8 cellular contexts compared by ENCODE assay signal in the genomic region with DNA sequence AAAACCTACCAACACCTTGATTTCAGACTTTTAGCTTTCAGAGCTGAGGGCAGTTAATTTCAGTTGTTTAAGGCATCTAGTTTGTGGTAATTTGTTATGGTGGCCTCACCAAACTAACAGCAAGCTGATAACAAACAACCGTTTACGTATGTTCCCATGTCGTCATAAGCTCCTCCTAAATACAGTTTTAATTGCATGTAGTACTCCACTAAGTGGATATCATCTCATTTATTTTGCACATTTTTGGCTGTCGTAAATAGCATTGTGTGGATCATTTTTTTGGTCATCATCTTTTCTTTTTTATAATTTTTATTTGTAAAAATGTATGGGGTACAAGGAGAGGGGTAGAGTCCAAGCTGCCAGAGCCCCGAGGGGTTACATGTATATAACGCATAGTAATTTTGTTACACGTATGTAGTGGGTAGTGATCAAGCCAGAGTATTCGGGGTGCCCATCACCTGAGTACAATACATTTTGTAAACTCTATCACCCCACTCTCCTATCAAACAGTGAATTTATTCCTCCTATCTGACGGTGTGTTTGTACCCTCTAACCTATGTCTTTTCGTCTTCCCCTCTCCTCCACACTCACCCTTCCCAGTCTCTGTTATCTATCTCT.
"Had no signal": no experiment of that assay in that cellular context is flagged by ENCODE, and none has a peak within 500 bp of the region (broad histone marks: within the 10 kb centered on the region; RNA-seq: fewer than 3 reads in every experiment).

No MANE protein-coding gene starts in this region.

- ATAC-seq: GM12878 had no signal

- FAIRE-seq: G401.6, GM12878, GM12891, GM12892, GM18507, GM19239 had no signal

- H3K4me3 ChIP-seq: GM12878 had no signal

- DNase-seq: GDM1, GF-D8 had no signal
